8 cellular contexts compared by ENCODE assay signal in the genomic region with DNA sequence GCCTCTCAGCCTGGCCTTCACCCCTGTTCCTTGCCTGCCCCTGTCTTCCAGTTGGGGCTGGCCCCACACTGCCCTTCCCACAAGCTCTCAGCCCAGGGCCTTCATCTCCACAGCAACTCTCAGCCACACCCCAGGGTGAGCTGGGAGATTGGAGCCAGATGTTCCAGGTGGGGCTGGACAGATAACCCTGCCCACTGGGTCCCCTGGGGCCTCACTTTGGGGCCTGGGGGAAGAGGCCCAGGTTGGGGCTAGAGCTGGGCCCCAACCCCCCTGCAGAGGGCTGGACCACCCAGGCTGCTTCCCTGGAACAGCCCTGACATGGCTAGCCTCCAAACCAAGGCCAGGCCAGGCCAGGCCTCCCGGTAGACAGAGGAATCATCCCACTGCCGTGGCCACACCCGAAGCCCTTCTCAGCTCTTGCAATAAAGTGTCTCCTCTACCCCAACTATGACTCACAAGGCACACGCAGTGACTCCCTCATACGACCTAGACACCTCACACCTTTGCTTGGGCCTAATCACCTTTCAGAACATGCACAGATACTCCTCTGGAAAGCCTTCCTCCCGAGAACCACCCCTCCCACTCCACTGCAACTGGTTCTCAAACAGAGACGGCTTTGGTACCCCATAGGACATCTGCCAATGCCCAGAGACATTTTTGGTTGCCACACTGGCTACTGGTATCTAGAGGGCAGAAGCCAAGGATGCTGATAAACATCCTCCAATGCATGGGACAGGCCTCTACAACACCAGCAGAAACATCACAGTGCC. TPM values are rescaled to one million over a fixed set of nuclear protein-coding genes. Genes with fewer than 3 reads are reported as not detected.
DNase-seq lines count a peak whose midpoint lies in the region; ATAC-seq and TF ChIP-seq lines count a peak whose summit lies in the region.

No MANE protein-coding gene starts in this region.

- CTCF ChIA-PET in OCI-LY7 (lab: Charles Lee; ENCODE audit: unreplicated experiment), result interaction anchor here (0.7 to 0.9 kb wide), 2 partner anchors 8 to 11 kb away, joined by 3 to 5 read pairs; no protein-coding TSS in a partner anchor
- CTCF ChIA-PET in naive thymus-derived CD4-positive, alpha-beta T cell (lab: Charles Lee), result interaction anchor here (1.4 to 1.7 kb wide), 3 partner anchors 18 to 139 kb away, joined by 3 to 5 read pairs (median 5); no protein-coding TSS in a partner anchor

- H3K27me3 ChIP-seq in naive thymus-derived CD4-positive, alpha-beta T cell (ENCODE audit: control insufficient read depth in 2 of 2, insufficient read depth in 2 of 2, low read length in 2 of 2), result no peaks in the 10 kb centered on the region

- no peaks in the 10 kb centered on the region for H3K9me2 ChIP-seq in OCI-LY7 (ENCODE audit: insufficient read depth, low read length)

- H3K4me2 ChIP-seq in OCI-LY7 (ENCODE audit: low read length), result peak overlapping the region; percentile 70

- peak; percentile 52 for DNase-seq in ELF-1 (ENCODE audit: low read depth, low spot score)
- peak; percentile 32 for DNase-seq in OCI-LY7 (ENCODE audit: low spot score)
- peak in 1 of 9 donors; percentile 8 for DNase-seq in naive thymus-derived CD4-positive, alpha-beta T cell
- DNase-seq in NCI-H1436 (lab: John Stamatoyannopoulos, UW), result no peak
- no peak for DNase-seq in NCI-H1417 (lab: John Stamatoyannopoulos, UW)
- no peak for DNase-seq in NCI-H2171 treated with DMSO at 0.1 percent for 48 hours (lab: John Stamatoyannopoulos, UW)

- peaks cover 68% of the 10 kb centered on the region for H3K36me3 Mint-ChIP-seq in brain
- peaks cover 12 to 49% (median 28%) of the 10 kb centered on the region in 5 donors for H3K36me3 Mint-ChIP-seq in naive thymus-derived CD4-positive, alpha-beta T cell

- no TSS peak for BruUV-seq in OCI-LY7 (replicated peaks; lab: Mats Ljungman, UMichigan)

- H3K27ac ChIP-seq in OCI-LY7 (ENCODE audit: low read depth, low read length, poor library complexity, severe bottlenecking), result peak overlapping the region; percentile 91
- H3K27ac ChIP-seq in naive thymus-derived CD4-positive, alpha-beta T cell (ENCODE audit: low read depth, low read length), result peak overlapping the region; percentile 48

- peaks cover 84% of the 10 kb centered on the region for H3K4me1 ChIP-seq in OCI-LY7 (ENCODE audit: insufficient read depth, low read length, poor library complexity, severe bottlenecking)
- peaks cover 82 to 94% of the 10 kb centered on the region in 2 donors for H3K4me1 ChIP-seq in naive thymus-derived CD4-positive, alpha-beta T cell (ENCODE audit: control insufficient read depth in 2 of 2, insufficient read depth in 2 of 2, low read length in 2 of 2)

- intact Hi-C loops in OCI-LY7 (cut with micrococcal nuclease; ENCODE audit: unreplicated experiment), result no loop called here
- intact Hi-C loops in naive thymus-derived CD4-positive, alpha-beta T cell (cut with micrococcal nuclease), result no loop called here

- peaks cover 61% of the 10 kb centered on the region for H3K4me1 Mint-ChIP-seq in brain
- peaks cover 77 to 99% (median 96%) of the 10 kb centered on the region in 7 donors for H3K4me1 Mint-ChIP-seq in naive thymus-derived CD4-positive, alpha-beta T cell

- peaks cover 0 to 3% (median 0%) of the 10 kb centered on the region in 5 experiments for H3K9me3 Mint-ChIP-seq in brain
- no peaks in the 10 kb centered on the region for H3K9me3 Mint-ChIP-seq in naive thymus-derived CD4-positive, alpha-beta T cell

- POLR2A ChIA-PET in OCI-LY7 (lab: Charles Lee), result interaction anchor here (0.5 to 2.7 kb wide), 6 partner anchors 9 to 157 kb away, joined by 3 to 22 read pairs (median 6); no protein-coding TSS in a partner anchor
- POLR2A ChIA-PET in naive thymus-derived CD4-positive, alpha-beta T cell (lab: Charles Lee), result interaction anchor here (1.2 to 4.3 kb wide), 3 partner anchors 8 to 16 kb away, joined by 6 to 41 read pairs (median 13); no protein-coding TSS in a partner anchor

- H3K9me3 ChIP-seq in OCI-LY7 (ENCODE audit: low read length), result no peaks in the 10 kb centered on the region
- no peaks in the 10 kb centered on the region for H3K9me3 ChIP-seq in naive thymus-derived CD4-positive, alpha-beta T cell (ENCODE audit: control insufficient read depth in 2 of 3, low read length in 3 of 3)

- peaks cover 3% of the 10 kb centered on the region for H3K27me3 Mint-ChIP-seq in brain
- no peaks in the 10 kb centered on the region for H3K27me3 Mint-ChIP-seq in naive thymus-derived CD4-positive, alpha-beta T cell

- H3K79me2 ChIP-seq in OCI-LY7 (ENCODE audit: insufficient read depth, low read depth, low read length), result peaks cover 58% of the 10 kb centered on the region; the same call in 1 of the 2 replicates

- peak overlapping the region in 4 of 5 experiments; percentile 13 to 94 (median 38) for H3K27ac Mint-ChIP-seq in brain
- H3K27ac Mint-ChIP-seq in naive thymus-derived CD4-positive, alpha-beta T cell, result peak overlapping the region; percentile 26 to 98 (median 92)

- no peak for TF ChIP-seq CTCF in OCI-LY7 (conservative IDR thresholded peaks at IDR 0.05; ENCODE audit: low read length)
- no peak for TF ChIP-seq CTCF in brain (conservative IDR thresholded peaks at IDR 0.05)

- no peak overlapping the region for H3K4me3 ChIP-seq in OCI-LY7 (ENCODE audit: low read depth, low read length, poor library complexity, severe bottlenecking)
- H3K4me3 ChIP-seq in naive thymus-derived CD4-positive, alpha-beta T cell (ENCODE audit: low read length), result peak overlapping the region; percentile 16

- H3K4me3 Mint-ChIP-seq in brain, result peak overlapping the region in 1 of 5 experiments; percentile 9
- peak overlapping the region in 7 of 10 donors; percentile 12 to 72 (median 40) for H3K4me3 Mint-ChIP-seq in naive thymus-derived CD4-positive, alpha-beta T cell

- H4K20me1 ChIP-seq in OCI-LY7 (ENCODE audit: insufficient read depth, low read length), result peaks cover 10% of the 10 kb centered on the region; the same call in 1 of the 2 replicates

- peaks cover 86% of the 10 kb centered on the region for H3K36me3 ChIP-seq in OCI-LY7 (ENCODE audit: insufficient read depth, low read length)
- H3K36me3 ChIP-seq in naive thymus-derived CD4-positive, alpha-beta T cell (ENCODE audit: control insufficient read depth in 2 of 3, insufficient read depth in 3 of 3, low read length in 3 of 3), result peaks cover 0 to 38% (median under 1%) of the 10 kb centered on the region in 3 experiments

- peak; percentile 19 for ATAC-seq in naive thymus-derived CD4-positive, alpha-beta T cell
- no peak for ATAC-seq in GM18520 (IDR thresholded peaks at IDR 0.05; ENCODE audit: unreplicated experiment)

- H2AFZ ChIP-seq in OCI-LY7 (ENCODE audit: low read length), result no peak overlapping the region

RNA-seq across cellular contexts. Expression of gene SLC2A1, which starts 22.2 kb away (rescaled TPM):
- 45.7 and 66.6 TPM in 2 replicates for total RNA-seq in OCI-LY7 (2014; rRNA removed; shearing (Covaris generic))
- total RNA-seq in OCI-LY7 (2022), result 78.9 and 93.4 TPM in 2 replicates
- 127 TPM for polyA plus RNA-seq in brain (ENCODE audit: insufficient read depth, low read depth, low replicate concordance)
- 100 to 1,000 TPM in 1 of 5 experiments, 10 to 100 TPM in 4; 43.6 to 123 (median 73.1) TPM for total RNA-seq in naive thymus-derived CD4-positive, alpha-beta T cell
- polyA plus RNA-seq in naive thymus-derived CD4-positive, alpha-beta T cell, result 10 to 100 TPM; 16.6 to 18.6 TPM

Comparison
In these comparisons a context has a peak if more than half of its experiments do, and no peak if none do; other contexts are left out.
1. DNase-seq: peak in ELF-1 (single experiment) and OCI-LY7 (single experiment); none in NCI-H1436 (single experiment), NCI-H1417 (0 of 3) and NCI-H2171 treated with DMSO at 0.1 percent for 48 hours (single experiment).